ENCODE assay signal across 1 cellular context in the genomic region with DNA sequence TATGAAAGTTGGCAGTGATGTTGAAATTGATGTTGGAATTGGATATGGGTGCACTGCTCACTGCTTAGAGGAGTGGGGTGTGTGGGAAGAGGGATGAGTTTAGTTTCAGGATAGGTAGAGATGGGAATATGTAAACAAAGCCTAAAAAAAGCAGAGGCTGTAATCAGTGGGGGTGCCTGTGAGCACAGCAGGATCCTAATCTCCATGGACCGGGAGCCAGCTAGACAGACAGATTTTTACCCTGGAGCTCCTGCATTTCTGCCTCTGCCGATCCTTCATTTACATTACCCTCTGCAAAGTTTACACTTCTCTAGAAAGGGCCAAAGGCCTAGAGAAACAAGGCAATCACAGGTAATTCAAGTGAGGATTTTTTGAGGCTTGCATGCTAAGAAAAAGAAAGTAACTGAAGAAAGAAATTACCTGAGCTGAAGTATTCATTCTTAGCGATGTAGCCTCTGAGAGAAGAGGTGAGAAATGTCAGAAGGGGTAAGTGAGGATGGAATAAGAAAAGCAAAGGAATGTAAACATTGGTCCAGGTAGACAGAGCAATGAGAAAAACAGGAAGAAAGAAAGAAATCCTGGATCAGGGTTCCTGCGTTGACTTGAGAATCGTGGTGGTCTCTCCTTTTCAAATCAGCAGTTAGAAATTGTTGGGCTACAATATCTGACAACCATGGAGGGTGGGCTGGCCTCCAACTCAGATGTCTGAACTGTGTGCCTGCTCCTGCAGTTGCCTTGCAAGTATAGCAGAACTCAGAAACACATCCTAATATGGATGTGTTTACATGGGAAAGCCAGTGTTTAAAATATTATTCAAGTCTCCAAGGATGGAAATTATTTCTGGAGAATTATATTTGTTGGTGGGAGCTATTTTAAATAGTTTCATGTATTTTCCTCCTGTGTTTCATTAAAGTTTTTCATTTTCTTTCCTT.
TF ChIP-seq lines count a peak whose summit lies in the region.

No MANE protein-coding gene starts in this region.

TF ChIP-seq in GM12878, 131 proteins besides CTCF, POLR2A, EP300 and RAD21:
- TF ChIP-seq ETV6 (conservative IDR thresholded peaks at IDR 0.05 in 1 of 2, IDR thresholded peaks at IDR 0.05 in 1 of 2; ENCODE audit: borderline replicate concordance in 1 of 2, low read depth in 1 of 2): no peak
- TF ChIP-seq ELK1 (IDR thresholded peaks at IDR 0.05; ENCODE audit: low read depth, low read length): no peak
- TF ChIP-seq POLR2AphosphoS2 (IDR thresholded peaks at IDR 0.05; ENCODE audit: low read depth, low read length): no peak
- TF ChIP-seq, protein P1, sequence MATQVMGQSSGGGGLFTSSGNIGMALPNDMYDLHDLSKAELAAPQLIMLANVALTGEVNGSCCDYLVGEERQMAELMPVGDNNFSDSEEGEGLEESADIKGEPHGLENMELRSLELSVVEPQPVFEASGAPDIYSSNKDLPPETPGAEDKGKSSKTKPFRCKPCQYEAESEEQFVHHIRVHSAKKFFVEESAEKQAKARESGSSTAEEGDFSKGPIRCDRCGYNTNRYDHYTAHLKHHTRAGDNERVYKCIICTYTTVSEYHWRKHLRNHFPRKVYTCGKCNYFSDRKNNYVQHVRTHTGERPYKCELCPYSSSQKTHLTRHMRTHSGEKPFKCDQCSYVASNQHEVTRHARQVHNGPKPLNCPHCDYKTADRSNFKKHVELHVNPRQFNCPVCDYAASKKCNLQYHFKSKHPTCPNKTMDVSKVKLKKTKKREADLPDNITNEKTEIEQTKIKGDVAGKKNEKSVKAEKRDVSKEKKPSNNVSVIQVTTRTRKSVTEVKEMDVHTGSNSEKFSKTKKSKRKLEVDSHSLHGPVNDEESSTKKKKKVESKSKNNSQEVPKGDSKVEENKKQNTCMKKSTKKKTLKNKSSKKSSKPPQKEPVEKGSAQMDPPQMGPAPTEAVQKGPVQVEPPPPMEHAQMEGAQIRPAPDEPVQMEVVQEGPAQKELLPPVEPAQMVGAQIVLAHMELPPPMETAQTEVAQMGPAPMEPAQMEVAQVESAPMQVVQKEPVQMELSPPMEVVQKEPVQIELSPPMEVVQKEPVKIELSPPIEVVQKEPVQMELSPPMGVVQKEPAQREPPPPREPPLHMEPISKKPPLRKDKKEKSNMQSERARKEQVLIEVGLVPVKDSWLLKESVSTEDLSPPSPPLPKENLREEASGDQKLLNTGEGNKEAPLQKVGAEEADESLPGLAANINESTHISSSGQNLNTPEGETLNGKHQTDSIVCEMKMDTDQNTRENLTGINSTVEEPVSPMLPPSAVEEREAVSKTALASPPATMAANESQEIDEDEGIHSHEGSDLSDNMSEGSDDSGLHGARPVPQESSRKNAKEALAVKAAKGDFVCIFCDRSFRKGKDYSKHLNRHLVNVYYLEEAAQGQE (IDR thresholded peaks at IDR 0.05; ENCODE audit: low read depth, low read length): no peak
- TF ChIP-seq HCFC1 (IDR thresholded peaks at IDR 0.05; ENCODE audit: low read length): no peak
- no peak for TF ChIP-seq USF2 (IDR thresholded peaks at IDR 0.05; ENCODE audit: borderline replicate concordance, low read depth, low read length)
- TF ChIP-seq ZNF24 (IDR thresholded peaks at IDR 0.05): no peak
- TF ChIP-seq, protein P2, sequence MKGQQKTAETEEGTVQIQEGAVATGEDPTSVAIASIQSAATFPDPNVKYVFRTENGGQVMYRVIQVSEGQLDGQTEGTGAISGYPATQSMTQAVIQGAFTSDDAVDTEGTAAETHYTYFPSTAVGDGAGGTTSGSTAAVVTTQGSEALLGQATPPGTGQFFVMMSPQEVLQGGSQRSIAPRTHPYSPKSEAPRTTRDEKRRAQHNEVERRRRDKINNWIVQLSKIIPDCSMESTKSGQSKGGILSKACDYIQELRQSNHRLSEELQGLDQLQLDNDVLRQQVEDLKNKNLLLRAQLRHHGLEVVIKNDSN (IDR thresholded peaks at IDR 0.05; ENCODE audit: borderline replicate concordance, extremely low read length, insufficient read depth, low read depth, low read length): no peak
- TF ChIP-seq SMARCA5 (IDR thresholded peaks at IDR 0.05): no peak
- no peak for TF ChIP-seq PAX8 (IDR thresholded peaks at IDR 0.05)
